1 cellular context compared by ENCODE assay signal in the genomic region with DNA sequence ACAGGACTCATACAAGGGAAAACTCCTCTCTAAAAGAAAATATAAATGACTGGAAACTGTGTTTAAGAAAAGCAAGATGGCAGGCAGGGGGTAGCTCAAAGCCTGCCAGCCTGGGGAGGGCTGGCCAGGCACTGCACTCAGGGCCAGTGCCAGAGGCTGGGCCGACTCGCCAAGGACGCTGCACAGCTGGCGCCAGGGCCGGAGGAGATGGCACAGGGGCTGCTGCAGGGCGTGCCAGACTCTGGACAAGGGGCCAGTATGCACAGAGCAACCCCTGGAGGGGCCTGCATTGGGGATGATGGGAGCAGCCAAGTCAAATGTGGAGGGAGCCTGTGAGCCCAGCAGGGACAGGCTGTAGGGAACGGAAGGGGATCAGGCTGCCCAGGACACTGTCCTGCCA.
TF ChIP-seq lines count a peak whose summit lies in the region.

No MANE protein-coding gene starts in this region.

TF ChIP-seq in WTC11, 78 proteins besides CTCF, POLR2A, EP300 and RAD21 (continued from another document):
- TF ChIP-seq, protein P1, sequence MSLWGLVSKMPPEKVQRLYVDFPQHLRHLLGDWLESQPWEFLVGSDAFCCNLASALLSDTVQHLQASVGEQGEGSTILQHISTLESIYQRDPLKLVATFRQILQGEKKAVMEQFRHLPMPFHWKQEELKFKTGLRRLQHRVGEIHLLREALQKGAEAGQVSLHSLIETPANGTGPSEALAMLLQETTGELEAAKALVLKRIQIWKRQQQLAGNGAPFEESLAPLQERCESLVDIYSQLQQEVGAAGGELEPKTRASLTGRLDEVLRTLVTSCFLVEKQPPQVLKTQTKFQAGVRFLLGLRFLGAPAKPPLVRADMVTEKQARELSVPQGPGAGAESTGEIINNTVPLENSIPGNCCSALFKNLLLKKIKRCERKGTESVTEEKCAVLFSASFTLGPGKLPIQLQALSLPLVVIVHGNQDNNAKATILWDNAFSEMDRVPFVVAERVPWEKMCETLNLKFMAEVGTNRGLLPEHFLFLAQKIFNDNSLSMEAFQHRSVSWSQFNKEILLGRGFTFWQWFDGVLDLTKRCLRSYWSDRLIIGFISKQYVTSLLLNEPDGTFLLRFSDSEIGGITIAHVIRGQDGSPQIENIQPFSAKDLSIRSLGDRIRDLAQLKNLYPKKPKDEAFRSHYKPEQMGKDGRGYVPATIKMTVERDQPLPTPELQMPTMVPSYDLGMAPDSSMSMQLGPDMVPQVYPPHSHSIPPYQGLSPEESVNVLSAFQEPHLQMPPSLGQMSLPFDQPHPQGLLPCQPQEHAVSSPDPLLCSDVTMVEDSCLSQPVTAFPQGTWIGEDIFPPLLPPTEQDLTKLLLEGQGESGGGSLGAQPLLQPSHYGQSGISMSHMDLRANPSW (CRISPR knock-in tag; conservative IDR thresholded peaks at IDR 0.05; ENCODE audit: low read depth): no peak
- TF ChIP-seq, protein P2, sequence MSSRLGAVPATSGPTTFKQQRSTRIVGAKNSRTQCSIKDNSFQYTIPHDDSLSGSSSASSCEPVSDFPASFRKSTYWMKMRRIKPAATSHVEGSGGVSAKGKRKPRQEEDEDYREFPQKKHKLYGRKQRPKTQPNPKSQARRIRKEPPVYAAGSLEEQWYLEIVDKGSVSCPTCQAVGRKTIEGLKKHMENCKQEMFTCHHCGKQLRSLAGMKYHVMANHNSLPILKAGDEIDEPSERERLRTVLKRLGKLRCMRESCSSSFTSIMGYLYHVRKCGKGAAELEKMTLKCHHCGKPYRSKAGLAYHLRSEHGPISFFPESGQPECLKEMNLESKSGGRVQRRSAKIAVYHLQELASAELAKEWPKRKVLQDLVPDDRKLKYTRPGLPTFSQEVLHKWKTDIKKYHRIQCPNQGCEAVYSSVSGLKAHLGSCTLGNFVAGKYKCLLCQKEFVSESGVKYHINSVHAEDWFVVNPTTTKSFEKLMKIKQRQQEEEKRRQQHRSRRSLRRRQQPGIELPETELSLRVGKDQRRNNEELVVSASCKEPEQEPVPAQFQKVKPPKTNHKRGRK (CRISPR knock-in tag; IDR thresholded peaks at IDR 0.05; ENCODE audit: borderline replicate concordance): no peak
- TF ChIP-seq NFE2L1 (CRISPR knock-in tag; IDR thresholded peaks at IDR 0.05): no peak
- no peak for TF ChIP-seq ZBTB21 (CRISPR knock-in tag; IDR thresholded peaks at IDR 0.05; ENCODE audit: borderline replicate concordance)
- no peak for TF ChIP-seq ZNF671 (CRISPR knock-in tag; IDR thresholded peaks at IDR 0.05)
